In genomic region chr3:187802928-187803259, GRCh38 we compare ENCODE assay signal across 8 cellular contexts. TPM values are rescaled to one million over a fixed set of nuclear protein-coding genes. Genes with fewer than 3 reads are reported as not detected.
DNase-seq lines count a peak whose midpoint lies in the region; ATAC-seq and TF ChIP-seq lines count a peak whose summit lies in the region.

No MANE protein-coding gene starts in this region.

- peak; percentile 67 to 70 for ATAC-seq in CD4-positive, CD25-positive, alpha-beta regulatory T cell (ENCODE audit: low read depth in 2 of 2)
- peak; percentile 73 for ATAC-seq in GM19468 (IDR thresholded peaks at IDR 0.05; ENCODE audit: extremely low read depth, unreplicated experiment)
- ATAC-seq in HG03432 (IDR thresholded peaks at IDR 0.05; ENCODE audit: unreplicated experiment): peak; percentile 87
- no peak for ATAC-seq in gastroesophageal sphincter

- peak overlapping the region; percentile 88 for H3K4me3 ChIP-seq in CD4-positive, CD25-positive, alpha-beta regulatory T cell (ENCODE audit: low read depth, low read length)
- H3K4me3 ChIP-seq in testis (no peak overlapping the region), gastroesophageal sphincter (no peak overlapping the region)

- TF ChIP-seq CTCF in testis (IDR thresholded peaks at IDR 0.05): no peak
- TF ChIP-seq CTCF in gastroesophageal sphincter (IDR thresholded peaks at IDR 0.05): no peak

- no peak for TF ChIP-seq EP300 in gastroesophageal sphincter (IDR thresholded peaks at IDR 0.05)

- no peaks in the 10 kb centered on the region for H3K36me3 ChIP-seq in CD4-positive, CD25-positive, alpha-beta regulatory T cell (ENCODE audit: control insufficient read depth, insufficient read depth, low read length)
- H3K36me3 ChIP-seq in testis (ENCODE audit: low read depth, missing control alignments) (no peaks in the 10 kb centered on the region), gastroesophageal sphincter (no peaks in the 10 kb centered on the region)

- H3K27me3 Mint-ChIP-seq in CD4-positive, CD25-positive, alpha-beta regulatory T cell: no peaks in the 10 kb centered on the region

- TF ChIP-seq POLR2A in testis (IDR thresholded peaks at IDR 0.05): no peak
- TF ChIP-seq POLR2A in gastroesophageal sphincter (IDR thresholded peaks at IDR 0.05): no peak

- 94 to 95% methylated on average over 9 of the region's 9 CpGs for WGBS in testis, 2 donors
- 85 to 87% methylated on average over 8 to 9 of the region's 9 CpGs for WGBS in gastroesophageal sphincter (ENCODE audit: low coverage in 1 of 2), 2 donors

- H3K4me1 ChIP-seq in CD4-positive, CD25-positive, alpha-beta regulatory T cell (ENCODE audit: control insufficient read depth, insufficient read depth, low read length, poor library complexity, severe bottlenecking): peaks cover 36% of the 10 kb centered on the region
- no peaks in the 10 kb centered on the region for H3K4me1 ChIP-seq in testis
- H3K4me1 ChIP-seq in gastroesophageal sphincter: no peaks in the 10 kb centered on the region

- H3K27ac ChIP-seq in CD4-positive, CD25-positive, alpha-beta regulatory T cell (ENCODE audit: insufficient read depth, low read length, poor library complexity, severe bottlenecking): no peak overlapping the region
- H3K27ac ChIP-seq in testis (no peak overlapping the region), gastroesophageal sphincter (no peak overlapping the region)

- H3K4me3 Mint-ChIP-seq in CD4-positive, CD25-positive, alpha-beta regulatory T cell: peak overlapping the region; percentile 61 to 84 (median 74)

- no peaks in the 10 kb centered on the region for H3K9me3 ChIP-seq in CD4-positive, CD25-positive, alpha-beta regulatory T cell (ENCODE audit: control insufficient read depth in 2 of 2, low read length in 2 of 2)
- H3K9me3 ChIP-seq in testis (no peaks in the 10 kb centered on the region), gastroesophageal sphincter (no peaks in the 10 kb centered on the region)

- no peaks in the 10 kb centered on the region for H3K36me3 Mint-ChIP-seq in CD4-positive, CD25-positive, alpha-beta regulatory T cell

- H3K27ac Mint-ChIP-seq in CD4-positive, CD25-positive, alpha-beta regulatory T cell: peak overlapping the region; percentile 66 to 95 (median 92)

- intact Hi-C loops in testis (cut with DNase I; ENCODE audit: low total_unique reads): no loop called here

- H3K9me3 Mint-ChIP-seq in CD4-positive, CD25-positive, alpha-beta regulatory T cell: no peaks in the 10 kb centered on the region

- peaks cover 41 to 56% (median 50%) of the 10 kb centered on the region in 4 donors for H3K4me1 Mint-ChIP-seq in CD4-positive, CD25-positive, alpha-beta regulatory T cell

- H3K27me3 ChIP-seq in CD4-positive, CD25-positive, alpha-beta regulatory T cell (ENCODE audit: control insufficient read depth, insufficient read depth, low read length): no peaks in the 10 kb centered on the region
- no peaks in the 10 kb centered on the region for H3K27me3 ChIP-seq in testis
- H3K27me3 ChIP-seq in gastroesophageal sphincter: no peaks in the 10 kb centered on the region

- DNase-seq in CD4-positive, CD25-positive, alpha-beta regulatory T cell: peak; percentile 18 to 96 (median 69)
- peak; percentile 60 for DNase-seq in activated naive CD4-positive, alpha-beta T cell treated with anti-CD3 and anti-CD28 coated beads, Interleukin-2, amount 50 U/mL, for 16 hours
- DNase-seq in testis (no peak), NOMO-1 (lab: John Stamatoyannopoulos, UW; ENCODE audit: unreplicated experiment in 2 of 2) (no peak), NCI-H1694 treated with DMSO at 0.1 percent for 48 hours (lab: John Stamatoyannopoulos, UW) (no peak)

RNA-seq across cellular contexts. Expression of gene BCL6, which starts 57.6 kb away (rescaled TPM):
- 39.6 TPM for total RNA-seq in CD4-positive, CD25-positive, alpha-beta regulatory T cell
- 1 to 10 TPM; 1.8 to 3.4 (median 2.5) TPM for polyA plus RNA-seq in CD4-positive, CD25-positive, alpha-beta regulatory T cell
- total RNA-seq in testis (10 to 100 TPM; 74.0 to 86.6 TPM), gastroesophageal sphincter (100 to 1,000 TPM in 3 of 4 donors, 10 to 100 TPM in 1; 60.0 to 146 (median 115) TPM)
- polyA plus RNA-seq in testis (ENCODE audit: insufficient read depth, low read depth, low replicate concordance): 34.5 TPM

Comparison
In these comparisons a context has a peak if more than half of its experiments do, and no peak if none do; other contexts are left out.
1. DNase-seq: peak in CD4-positive, CD25-positive, alpha-beta regulatory T cell (3 of 3) and activated naive CD4-positive, alpha-beta T cell treated with anti-CD3 and anti-CD28 coated beads, Interleukin-2, amount 50 U/mL, for 16 hours (single experiment); none in testis (single experiment), NOMO-1 (0 of 2) and NCI-H1694 treated with DMSO at 0.1 percent for 48 hours (single experiment).